ENCODE assay signal across 10 cellular contexts in genomic region chr6:10316327-10316726, GRCh38.
A peak's percentile ranks its signal among the peaks of the same experiment; 100 is the strongest.
DNase-seq lines count a peak whose midpoint lies in the region; ATAC-seq, FAIRE-seq and TF ChIP-seq lines count a peak whose summit lies in the region.
"Had no signal": no experiment of that assay in that cellular context is flagged by ENCODE, and none has a peak within 500 bp of the region (broad histone marks: within the 10 kb centered on the region; RNA-seq: fewer than 3 reads in every experiment).

No MANE protein-coding gene starts in this region.

- TF ChIP-seq CTCF in Calu3 (IDR thresholded peaks at IDR 0.05; ENCODE audit: unreplicated experiment), result no peak
- TF ChIP-seq CTCF in PC-9 (conservative IDR thresholded peaks at IDR 0.05), result no peak
- TF ChIP-seq CTCF in endodermal cell (conservative IDR thresholded peaks at IDR 0.05), result no peak
- TF ChIP-seq CTCF in kidney (IDR thresholded peaks at IDR 0.05; ENCODE audit: borderline replicate concordance, extremely low read depth, insufficient read depth), result no peak

- no peak overlapping the region for H3K27ac Mint-ChIP-seq in Calu3 (ENCODE audit: unreplicated experiment)
- no peak overlapping the region for H3K27ac Mint-ChIP-seq in endodermal cell

- H3K4me3 Mint-ChIP-seq in Calu3 (ENCODE audit: low read depth, unreplicated experiment), result peak overlapping the region; percentile 44
- no peak overlapping the region for H3K4me3 Mint-ChIP-seq in endodermal cell

- no peaks in the 10 kb centered on the region for H3K36me3 Mint-ChIP-seq in Calu3 (ENCODE audit: insufficient read depth, unreplicated experiment)
- no peaks in the 10 kb centered on the region for H3K36me3 Mint-ChIP-seq in endodermal cell (ENCODE audit: low read depth)

- peaks cover 9% of the 10 kb centered on the region for H3K4me1 ChIP-seq in PC-9 (replicated peaks; ENCODE audit: insufficient read depth)
- H3K4me1 ChIP-seq in endodermal cell (ENCODE audit: control insufficient read depth, insufficient read depth, low read length), result peaks cover 4% of the 10 kb centered on the region
- H3K4me1 ChIP-seq in kidney (ENCODE audit: control insufficient read depth in 1 of 2, insufficient read depth in 1 of 2, low read depth in 1 of 2, low read length in 2 of 2), result no peaks in the 10 kb centered on the region

- ATAC-seq in GM19455 (IDR thresholded peaks at IDR 0.05; ENCODE audit: unreplicated experiment), result no peak

- H3F3A ChIP-seq in PC-9 (ENCODE audit: insufficient read depth, low read depth), result peaks cover 9% of the 10 kb centered on the region; the same call in 1 of the 2 replicates

- BruUV-seq in Calu3 (replicated peaks; lab: Mats Ljungman, UMichigan), result no TSS peak
- no TSS peak for BruUV-seq in PC-9 (replicated peaks; lab: Mats Ljungman, UMichigan)

- no peaks in the 10 kb centered on the region for H3K36me3 ChIP-seq in PC-9 (ENCODE audit: low read depth)
- no peaks in the 10 kb centered on the region for H3K36me3 ChIP-seq in endodermal cell (ENCODE audit: control insufficient read depth, insufficient read depth, low read length)
- no peaks in the 10 kb centered on the region for H3K36me3 ChIP-seq in kidney (ENCODE audit: control insufficient read depth in 1 of 2, insufficient read depth in 2 of 2, low read length in 2 of 2)
- H3K36me3 ChIP-seq: neutrophil had no signal

- no peaks in the 10 kb centered on the region for H3K9me3 ChIP-seq in PC-9 (ENCODE audit: insufficient read depth, low read depth)
- H3K9me3 ChIP-seq in endodermal cell (ENCODE audit: control insufficient read depth, low read length), result no peaks in the 10 kb centered on the region
- no peaks in the 10 kb centered on the region for H3K9me3 ChIP-seq in kidney (ENCODE audit: control insufficient read depth in 1 of 2, low read length in 2 of 2)
- H3K9me3 ChIP-seq: neutrophil had no signal

- H4K20me1 ChIP-seq in PC-9 (ENCODE audit: insufficient read depth), result no peaks in the 10 kb centered on the region

- H3K4me3 ChIP-seq in PC-9, result peak overlapping the region; percentile 22; the same call in 1 of the 2 replicates
- H3K4me3 ChIP-seq in endodermal cell (ENCODE audit: low read length), result no peak overlapping the region
- no peak overlapping the region for H3K4me3 ChIP-seq in kidney (ENCODE audit: low read length in 2 of 2)

- H3K4me2 ChIP-seq in PC-9, result peak overlapping the region; percentile 70

- no peaks in the 10 kb centered on the region for H3K79me2 ChIP-seq in PC-9 (ENCODE audit: low read depth)

- FAIRE-seq in kidney (lab: Jason Lieb, UNC), result no peak

- H3K27me3 ChIP-seq in PC-9 (ENCODE audit: insufficient read depth, low read depth) (no peaks in the 10 kb centered on the region), endodermal cell (ENCODE audit: control insufficient read depth, insufficient read depth, low read length, poor library complexity, severe bottlenecking) (no peaks in the 10 kb centered on the region)
- H3K27me3 ChIP-seq: neutrophil had no signal

- DNase-seq in Calu3, result peak; percentile 67
- DNase-seq in PC-9, result peak; percentile 75 to 79
- DNase-seq in endodermal cell, result no peak
- peak; percentile 61 for DNase-seq in occipital lobe (lab: John Stamatoyannopoulos, UW)
- DNase-seq in stimulated activated CD4-positive, alpha-beta T cell treated with anti-CD3 and anti-CD28 coated beads, Interleukin-15, amount 100 ng/mL, for 24 hours, result no peak
- DNase-seq in central memory CD4-positive, alpha-beta T cell, result no peak
- DNase-seq in kidney, result no peak
- DNase-seq: NK-92 treated with Interleukin-12 subunit alpha and Interleukin-12 subunit beta, amount 100 ng/mL, for 24 hours had no signal

- H3K27me3 Mint-ChIP-seq in Calu3 (ENCODE audit: unreplicated experiment), result no peaks in the 10 kb centered on the region
- H3K27me3 Mint-ChIP-seq in endodermal cell (ENCODE audit: insufficient read depth), result peaks cover 21% of the 10 kb centered on the region

- H3K9ac ChIP-seq in endodermal cell (ENCODE audit: extremely low read depth, low read length, poor library complexity, severe bottlenecking) (no peak overlapping the region), kidney (ENCODE audit: low read length in 2 of 2) (no peak overlapping the region)

- H3K9me3 Mint-ChIP-seq in Calu3 (ENCODE audit: low read depth, unreplicated experiment) (no peaks in the 10 kb centered on the region), endodermal cell (peaks cover 8% of the 10 kb centered on the region)

- WGBS in endodermal cell (ENCODE audit: insufficient coverage in 1 of 2, insufficient read length in 1 of 2), 2 experiments, result 89 to 93% methylated on average over 9 to 13 of the region's 13 CpGs

- peak overlapping the region; percentile 81 for H2AFZ ChIP-seq in PC-9

- H3K27ac ChIP-seq in PC-9, result peak overlapping the region; percentile 49
- peak overlapping the region; percentile 70 for H3K27ac ChIP-seq in endodermal cell (ENCODE audit: low read depth, low read length)
- H3K27ac ChIP-seq in kidney (ENCODE audit: low read depth in 2 of 2, low read length in 2 of 2), result no peak overlapping the region
- H3K27ac ChIP-seq: neutrophil had no signal

- no peaks in the 10 kb centered on the region for H3K9me2 ChIP-seq in PC-9 (ENCODE audit: insufficient read depth)

- H3K4me1 Mint-ChIP-seq in Calu3 (ENCODE audit: low read depth, unreplicated experiment) (peaks cover 16% of the 10 kb centered on the region), endodermal cell (peaks cover 26% of the 10 kb centered on the region)

- CTCF ChIA-PET in Calu3 (lab: Charles Lee) (interaction anchor here (0.6 to 0.9 kb wide), 4 partner anchors 14 to 234 kb away, joined by 3 to 5 read pairs (median 4); no protein-coding TSS in a partner anchor), PC-9 (lab: Charles Lee) (interaction anchor here (0.7 to 0.9 kb wide), 2 partner anchors 99 to 206 kb away, joined by 5 to 9 read pairs; partner anchors contain the start of gene TFAP2A)

- intact Hi-C loops in Calu3 (cut with micrococcal nuclease; ENCODE audit: unreplicated experiment) (loop anchor here (10.0 kb wide), 2 partner anchors 58 to 88 kb away; no protein-coding TSS in a partner anchor), PC-9 (cut with micrococcal nuclease; ENCODE audit: unreplicated experiment) (no loop called here), kidney (cut with DNase I) (no loop called here)

- POLR2A ChIA-PET in PC-9 (lab: Charles Lee; ENCODE audit: unreplicated experiment), result interaction anchor here (0.6 kb wide), 1 partner anchor 71 kb away, joined by 4 read pairs; no protein-coding TSS in a partner anchor

Comparison
In these comparisons a context has a peak if more than half of its experiments do, and no peak if none do; other contexts are left out.
1. DNase-seq: peak in Calu3 (single experiment), PC-9 (2 of 2) and occipital lobe (single experiment); none in endodermal cell (single experiment), stimulated activated CD4-positive, alpha-beta T cell treated with anti-CD3 and anti-CD28 coated beads, Interleukin-15, amount 100 ng/mL, for 24 hours (single experiment), central memory CD4-positive, alpha-beta T cell (single experiment) and kidney (single experiment).
2. H3K27ac ChIP-seq: peak in PC-9 (single experiment) and endodermal cell (single experiment); none in kidney (0 of 2).